29 cellular contexts compared by ENCODE assay signal in genomic region chr17:69779378-69780214, GRCh38.
DNase-seq lines count a peak whose midpoint lies in the region; ATAC-seq, FAIRE-seq and TF ChIP-seq lines count a peak whose summit lies in the region.
"Had no signal": no experiment of that assay in that cellular context is flagged by ENCODE, and none has a peak within 500 bp of the region (broad histone marks: within the 10 kb centered on the region; RNA-seq: fewer than 3 reads in every experiment).

No MANE protein-coding gene starts in this region.

- H3K79me1 ChIP-seq in mesenchymal stem cell (replicated peaks; ENCODE audit: low read length, poor library complexity, severe bottlenecking): no peaks in the 10 kb centered on the region

- H3K9me3 ChIP-seq in A549: peaks cover 10% of the 10 kb centered on the region; the same call in 2 of the 3 replicates
- no peaks in the 10 kb centered on the region for H3K9me3 ChIP-seq in RWPE2 (ENCODE audit: severe bottlenecking)
- peaks cover 6% of the 10 kb centered on the region for H3K9me3 ChIP-seq in mesenchymal stem cell (ENCODE audit: control insufficient read depth, low read length)
- no peaks in the 10 kb centered on the region for H3K9me3 ChIP-seq in endodermal cell (ENCODE audit: control insufficient read depth, low read length)
- H3K9me3 ChIP-seq: BE2C, left lung, transverse colon had no signal

- H3K36me3 ChIP-seq in RWPE2 (ENCODE audit: low read depth) (no peaks in the 10 kb centered on the region), mesenchymal stem cell (ENCODE audit: control insufficient read depth in 1 of 2, insufficient read depth in 2 of 2, low read depth in 1 of 2, low read length in 2 of 2) (no peaks in the 10 kb centered on the region), endodermal cell (ENCODE audit: control insufficient read depth, insufficient read depth, low read length) (no peaks in the 10 kb centered on the region)
- H3K36me3 ChIP-seq: BE2C, left lung, transverse colon had no signal

- H2BK5ac ChIP-seq in mesenchymal stem cell (ENCODE audit: low read depth, low read length, poor library complexity, severe bottlenecking): no peak overlapping the region

- POLR2A ChIA-PET in A549 (lab: Yijun Ruan, JAX): no interaction called here

- no peak; a peak in 2 of 5 replicates for TF ChIP-seq RAD21 in A549 (conservative IDR thresholded peaks at IDR 0.05 in 1 of 2, IDR thresholded peaks at IDR 0.05 in 1 of 2)

- DNase-seq in A549 (ENCODE audit: low read depth in 1 of 2, low spot score in 1 of 2): peak; percentile 33 to 87
- DNase-seq in RWPE2 (ENCODE audit: low spot score): no peak
- DNase-seq in choroid plexus epithelial cell (ENCODE audit: low read depth): peak; percentile 92
- peak; percentile 37 for DNase-seq in mesenchymal stem cell
- DNase-seq in activated CD8-positive, alpha-beta memory T cell treated with anti-CD3 and anti-CD28 coated beads for 24 hours: no peak
- no peak for DNase-seq in HuH-7 (ENCODE audit: low spot score)
- DNase-seq in endodermal cell: no peak
- DNase-seq: activated effector memory CD4-positive, alpha-beta T cell treated with anti-CD3 and anti-CD28 coated beads, Interleukin-2, amount 50 U/mL, for 16 hours; activated naive CD8-positive, alpha-beta T cell treated with anti-CD3 and anti-CD28 coated beads for 36 hours; BE2C; CD8-positive, alpha-beta memory T cell; DMS 273 treated with DMSO at 0.1 percent for 48 hours; effector memory CD4-positive, alpha-beta T cell; H7; left lung; naive thymus-derived CD4-positive, alpha-beta T cell; NCI-H1417 treated with DMSO at 0.1 percent for 48 hours; NCI-H2081 treated with DMSO at 0.1 percent for 48 hours; NCI-H446; stimulated activated CD4-positive, alpha-beta T cell treated with anti-CD3 and anti-CD28 coated beads, Interleukin-2, amount 100 ng/mL, for 24 hours; T-helper 17 cell; transverse colon had no signal

- H3K14ac ChIP-seq in mesenchymal stem cell (ENCODE audit: low read length in 2 of 2): no peak overlapping the region

- no peak overlapping the region for H2AFZ ChIP-seq in mesenchymal stem cell (ENCODE audit: low read depth, low read length)

- ATAC-seq in A549 (peak; percentile 82 to 91), RWPE2 (ENCODE audit: low read depth) (peak; percentile 87), GM18870 (IDR thresholded peaks at IDR 0.05; ENCODE audit: unreplicated experiment) (no peak)
- ATAC-seq: left lung; naive thymus-derived CD4-positive, alpha-beta T cell; T-helper 17 cell had no signal

- no peak overlapping the region for H3K27ac Mint-ChIP-seq in endodermal cell
- H3K27ac Mint-ChIP-seq: activated naive CD8-positive, alpha-beta T cell treated with anti-CD3 and anti-CD28 coated beads for 36 hours; CD8-positive, alpha-beta memory T cell; mesothelial cell of epicardium; naive thymus-derived CD4-positive, alpha-beta T cell; T-helper 17 cell had no signal

- H3K9ac ChIP-seq in mesenchymal stem cell (ENCODE audit: low read length) (no peak overlapping the region), endodermal cell (ENCODE audit: extremely low read depth, low read length, poor library complexity, severe bottlenecking) (no peak overlapping the region)

- H3K4me1 ChIP-seq in A549 (peaks cover 37% of the 10 kb centered on the region), RWPE2 (ENCODE audit: insufficient read depth, poor library complexity, severe bottlenecking) (peaks cover 26% of the 10 kb centered on the region), mesenchymal stem cell (ENCODE audit: control insufficient read depth, insufficient read depth, low read depth, low read length) (no peaks in the 10 kb centered on the region), endodermal cell (ENCODE audit: control insufficient read depth, insufficient read depth, low read length) (no peaks in the 10 kb centered on the region)
- H3K4me1 ChIP-seq: BE2C, left lung, transverse colon had no signal

- H3K18ac ChIP-seq in mesenchymal stem cell (ENCODE audit: low read depth in 1 of 2, low read length in 2 of 2): peak overlapping the region in 1 of 2 experiments; percentile 21

- no peak overlapping the region for H3K4me3 Mint-ChIP-seq in endodermal cell
- H3K4me3 Mint-ChIP-seq: activated naive CD8-positive, alpha-beta T cell treated with anti-CD3 and anti-CD28 coated beads for 36 hours; CD8-positive, alpha-beta memory T cell; mesothelial cell of epicardium; naive thymus-derived CD4-positive, alpha-beta T cell; T-helper 17 cell had no signal

- no peak for TF ChIP-seq POLR2A in A549 (IDR thresholded peaks at IDR 0.05; ENCODE audit: low read length)

- TF ChIP-seq EP300 in A549 (IDR thresholded peaks at IDR 0.05): peak; percentile 72 to 76; a peak in 3 of 5 replicates

- TF ChIP-seq CTCF in A549 (IDR thresholded peaks at IDR 0.05) (no peak), RWPE2 (IDR thresholded peaks at IDR 0.05; ENCODE audit: poor library complexity, severe bottlenecking) (no peak), choroid plexus epithelial cell (conservative IDR thresholded peaks at IDR 0.05; ENCODE audit: low read depth, low read length) (no peak), endodermal cell (conservative IDR thresholded peaks at IDR 0.05) (no peak)

- CTCF ChIA-PET in A549 (lab: Yijun Ruan, JAX): interaction anchor here (1.4 kb wide), 1 partner anchor 14 kb away, joined by 3 read pairs; no protein-coding TSS in a partner anchor

- H3K4me3 ChIP-seq in A549 (no peak overlapping the region), RWPE2 (ENCODE audit: severe bottlenecking) (no peak overlapping the region), choroid plexus epithelial cell (ENCODE audit: low read depth, low read length) (no peak overlapping the region), mesenchymal stem cell (ENCODE audit: insufficient read depth in 1 of 2, low read depth in 1 of 2, low read length in 2 of 2) (no peak overlapping the region), endodermal cell (ENCODE audit: low read length) (no peak overlapping the region)
- H3K4me3 ChIP-seq: left lung, SK-N-MC, smooth muscle cell, transverse colon had no signal

- no peaks in the 10 kb centered on the region for H3K9me3 Mint-ChIP-seq in endodermal cell

- H2BK12ac ChIP-seq in mesenchymal stem cell (ENCODE audit: low read length in 2 of 2): no peak overlapping the region

- peak overlapping the region; percentile 52 for H2BK15ac ChIP-seq in mesenchymal stem cell (ENCODE audit: low read depth, poor library complexity, severe bottlenecking)

- H3K27ac ChIP-seq in A549: peak overlapping the region; percentile 45 to 76
- peak overlapping the region; percentile 65 for H3K27ac ChIP-seq in RWPE2 (ENCODE audit: poor library complexity, severe bottlenecking)
- H3K27ac ChIP-seq in mesenchymal stem cell (ENCODE audit: low read length, poor library complexity, severe bottlenecking): no peak overlapping the region
- no peak overlapping the region for H3K27ac ChIP-seq in endodermal cell (ENCODE audit: low read depth, low read length)
- H3K27ac ChIP-seq: left lung, RWPE1, SK-N-MC, transverse colon had no signal

- WGBS in A549 (ENCODE audit: missing lambda C conversion rate): 26% methylated on average over 8 of the region's 8 CpGs
- 87% methylated on average over 6 of the region's 8 CpGs for whole genome bisulfite sequencing in mesenchymal stem cell
- WGBS in endodermal cell (ENCODE audit: insufficient coverage in 1 of 2, insufficient read length in 1 of 2), 2 experiments: 83 to 100% methylated on average over 4 to 8 of the region's 8 CpGs

- H3K23ac ChIP-seq in mesenchymal stem cell (ENCODE audit: low read length in 2 of 2): no peak overlapping the region

- no peaks in the 10 kb centered on the region for H3K4me1 Mint-ChIP-seq in endodermal cell
- H3K4me1 Mint-ChIP-seq: activated naive CD8-positive, alpha-beta T cell treated with anti-CD3 and anti-CD28 coated beads for 36 hours; CD8-positive, alpha-beta memory T cell; naive thymus-derived CD4-positive, alpha-beta T cell; T-helper 17 cell had no signal

- FAIRE-seq in A549 (lab: Jason Lieb, UNC): peak; percentile 72
- FAIRE-seq: A204.1, GM12892 had no signal

- no peaks in the 10 kb centered on the region for H3K36me3 Mint-ChIP-seq in endodermal cell (ENCODE audit: low read depth)
- H3K36me3 Mint-ChIP-seq: activated naive CD8-positive, alpha-beta T cell treated with anti-CD3 and anti-CD28 coated beads for 36 hours; CD8-positive, alpha-beta memory T cell; mesothelial cell of epicardium had no signal

- no peak overlapping the region for H2BK120ac ChIP-seq in mesenchymal stem cell (ENCODE audit: low read depth, low read length)

- no peak overlapping the region for H3K4ac ChIP-seq in mesenchymal stem cell (ENCODE audit: low read depth in 1 of 2, low read length in 2 of 2)

- peak overlapping the region; percentile 15 for H4K91ac ChIP-seq in mesenchymal stem cell (ENCODE audit: low read length)

- H2AK5ac ChIP-seq in mesenchymal stem cell (ENCODE audit: low read length, severe bottlenecking): no peak overlapping the region

- H3K27me3 Mint-ChIP-seq in endodermal cell (ENCODE audit: insufficient read depth): no peaks in the 10 kb centered on the region
- H3K27me3 Mint-ChIP-seq: activated naive CD8-positive, alpha-beta T cell treated with anti-CD3 and anti-CD28 coated beads for 36 hours; CD8-positive, alpha-beta memory T cell; T-helper 17 cell had no signal

- H4K8ac ChIP-seq in mesenchymal stem cell (ENCODE audit: low read length): no peak overlapping the region

- H3K27me3 ChIP-seq in RWPE2 (ENCODE audit: insufficient read depth, poor library complexity, severe bottlenecking) (no peaks in the 10 kb centered on the region), mesenchymal stem cell (ENCODE audit: control insufficient read depth in 1 of 2, insufficient read depth in 1 of 2, low read length in 2 of 2) (no peaks in the 10 kb centered on the region), endodermal cell (ENCODE audit: control insufficient read depth, insufficient read depth, low read length, poor library complexity, severe bottlenecking) (no peaks in the 10 kb centered on the region)
- H3K27me3 ChIP-seq: BE2C, left lung, transverse colon had no signal

- H3K4me2 ChIP-seq in A549: peak overlapping the region; percentile 45
- no peak overlapping the region for H3K4me2 ChIP-seq in mesenchymal stem cell (ENCODE audit: low read length, poor library complexity, severe bottlenecking)
- H3K4me2 ChIP-seq: smooth muscle cell had no signal

TF ChIP-seq in A549, 52 proteins besides CTCF, POLR2A, EP300 and RAD21 (continues in another document):
- TF ChIP-seq ZFP36 (IDR thresholded peaks at IDR 0.05; ENCODE audit: borderline replicate concordance, partially characterized antibody) (no peak), ZNF302 (CRISPR knock-in tag; IDR thresholded peaks at IDR 0.05) (no peak), MAX (IDR thresholded peaks at IDR 0.05) (no peak; the same call in none of the 2 replicates), CBX8 (IDR thresholded peaks at IDR 0.05) (no peak), BHLHE40 (IDR thresholded peaks at IDR 0.05; ENCODE audit: low read depth, low read length) (no peak; the same call in 1 of the 2 replicates), EHF (CRISPR knock-in tag; IDR thresholded peaks at IDR 0.05) (no peak)

Comparison
In these comparisons a context has a peak if more than half of its experiments do, and no peak if none do; other contexts are left out.
1. DNase-seq: peak in A549 (2 of 2), choroid plexus epithelial cell (single experiment) and mesenchymal stem cell (single experiment); none in RWPE2 (single experiment), activated CD8-positive, alpha-beta memory T cell treated with anti-CD3 and anti-CD28 coated beads for 24 hours (single experiment), HuH-7 (single experiment) and endodermal cell (single experiment).
2. H3K27ac ChIP-seq: peak in A549 (2 of 2) and RWPE2 (single experiment); none in mesenchymal stem cell (single experiment) and endodermal cell (single experiment).